ENCODE assay signal across 12 cellular contexts in genomic region chr1:158150512-158150911, GRCh38. TPM values are rescaled to one million over a fixed set of nuclear protein-coding genes. Genes with fewer than 3 reads are reported as not detected.
A peak's percentile ranks its signal among the peaks of the same experiment; 100 is the strongest.
DNase-seq lines count a peak whose midpoint lies in the region; ATAC-seq and TF ChIP-seq lines count a peak whose summit lies in the region.
"Had no signal": no experiment of that assay in that cellular context is flagged by ENCODE, and none has a peak within 500 bp of the region (broad histone marks: within the 10 kb centered on the region; RNA-seq: fewer than 3 reads in every experiment).

No MANE protein-coding gene starts in this region.

- TF ChIP-seq POLR2A in upper lobe of left lung (IDR thresholded peaks at IDR 0.05): peak in 1 of 4 donors; percentile 21

- no peaks in the 10 kb centered on the region for H3K36me3 Mint-ChIP-seq in activated naive CD4-positive, alpha-beta T cell treated with anti-CD3 and anti-CD28 coated beads, Interleukin-2, amount 50 U/mL, for 24 hours
- H3K36me3 Mint-ChIP-seq in activated CD8-positive, alpha-beta T cell treated with anti-CD3 and anti-CD28 coated beads for 36 hours (ENCODE audit: low read depth): no peaks in the 10 kb centered on the region

- H3K27me3 ChIP-seq in lower lobe of right lung (ENCODE audit: low read depth) (no peaks in the 10 kb centered on the region), upper lobe of left lung (no peaks in the 10 kb centered on the region)
- H3K27me3 ChIP-seq: BLaER1 had no signal

- DNase-seq in activated naive CD4-positive, alpha-beta T cell treated with Interleukin-2 at 50 U/mL for 16 hours: no peak
- no peak for DNase-seq in activated CD8-positive, alpha-beta T cell treated with anti-CD3 and anti-CD28 coated beads for 36 hours
- DNase-seq in lower lobe of right lung (no peak), upper lobe of left lung (no peak), NCI-H345 (lab: John Stamatoyannopoulos, UW) (no peak), GDM1 (lab: John Stamatoyannopoulos, UW) (no peak)
- DNase-seq: H9; stimulated activated CD4-positive, alpha-beta T cell treated with anti-CD3 and anti-CD28 coated beads, Interleukin-15, amount 100 ng/mL, for 24 hours had no signal

- no peak for TF ChIP-seq EP300 in upper lobe of left lung (IDR thresholded peaks at IDR 0.05)

- peaks cover 30% of the 10 kb centered on the region for H3K4me1 Mint-ChIP-seq in activated naive CD4-positive, alpha-beta T cell treated with anti-CD3 and anti-CD28 coated beads, Interleukin-2, amount 50 U/mL, for 24 hours
- H3K4me1 Mint-ChIP-seq in activated CD8-positive, alpha-beta T cell treated with anti-CD3 and anti-CD28 coated beads for 36 hours (ENCODE audit: low read depth): peaks cover 24% of the 10 kb centered on the region

- H3K27ac ChIP-seq in lower lobe of right lung: peak overlapping the region; percentile 56
- peak overlapping the region; percentile 67 to 78 (median 76) for H3K27ac ChIP-seq in upper lobe of left lung
- H3K27ac ChIP-seq: BLaER1 had no signal

- H3K4me3 Mint-ChIP-seq in activated naive CD4-positive, alpha-beta T cell treated with anti-CD3 and anti-CD28 coated beads, Interleukin-2, amount 50 U/mL, for 24 hours: peak overlapping the region; percentile 88
- peak overlapping the region; percentile 81 for H3K4me3 Mint-ChIP-seq in activated CD8-positive, alpha-beta T cell treated with anti-CD3 and anti-CD28 coated beads for 36 hours

- ATAC-seq in activated CD8-positive, alpha-beta T cell treated with anti-CD3 and anti-CD28 coated beads for 36 hours: no peak
- peak; percentile 63 to 70 for ATAC-seq in lower lobe of right lung
- peak; percentile 20 to 73 for ATAC-seq in upper lobe of left lung (ENCODE audit: low FRiP score in 2 of 2)
- ATAC-seq in GM19023 (IDR thresholded peaks at IDR 0.05; ENCODE audit: unreplicated experiment): no peak

- WGBS in upper lobe of left lung, 2 donors: 61 to 71% methylated on average over 1 of the region's 1 CpG

- CTCF ChIA-PET in activated CD8-positive, alpha-beta T cell treated with anti-CD3 and anti-CD28 coated beads for 36 hours (lab: Charles Lee): interaction anchor here (2.0 kb wide), 1 partner anchor 33 kb away, joined by 4 read pairs; no protein-coding TSS in a partner anchor

- H3K9me3 Mint-ChIP-seq in activated naive CD4-positive, alpha-beta T cell treated with anti-CD3 and anti-CD28 coated beads, Interleukin-2, amount 50 U/mL, for 24 hours: no peaks in the 10 kb centered on the region
- H3K9me3 Mint-ChIP-seq in activated CD8-positive, alpha-beta T cell treated with anti-CD3 and anti-CD28 coated beads for 36 hours: no peaks in the 10 kb centered on the region

- H3K27ac Mint-ChIP-seq in activated naive CD4-positive, alpha-beta T cell treated with anti-CD3 and anti-CD28 coated beads, Interleukin-2, amount 50 U/mL, for 24 hours: no peak overlapping the region
- peak overlapping the region; percentile 89 for H3K27ac Mint-ChIP-seq in activated CD8-positive, alpha-beta T cell treated with anti-CD3 and anti-CD28 coated beads for 36 hours
- H3K27ac Mint-ChIP-seq: H9 had no signal

- intact Hi-C loops in activated CD8-positive, alpha-beta T cell treated with anti-CD3 and anti-CD28 coated beads for 36 hours (cut with micrococcal nuclease): no loop called here
- intact Hi-C loops in lower lobe of right lung (cut with DNase I): no loop called here

- no peak for TF ChIP-seq CTCF in activated CD8-positive, alpha-beta T cell treated with anti-CD3 and anti-CD28 coated beads for 36 hours (IDR thresholded peaks at IDR 0.05)
- no peak for TF ChIP-seq CTCF in lower lobe of right lung (IDR thresholded peaks at IDR 0.05)
- no peak for TF ChIP-seq CTCF in upper lobe of left lung (IDR thresholded peaks at IDR 0.05)

- no peak overlapping the region for H3K4me3 ChIP-seq in lower lobe of right lung
- no peak overlapping the region for H3K4me3 ChIP-seq in upper lobe of left lung
- H3K4me3 ChIP-seq: BLaER1 had no signal

- H3K36me3 ChIP-seq in lower lobe of right lung: no peaks in the 10 kb centered on the region
- no peaks in the 10 kb centered on the region for H3K36me3 ChIP-seq in upper lobe of left lung
- H3K36me3 ChIP-seq: BLaER1 had no signal

- POLR2A ChIA-PET in activated CD8-positive, alpha-beta T cell treated with anti-CD3 and anti-CD28 coated beads for 36 hours (lab: Charles Lee): no interaction called here

- H3K9me3 ChIP-seq in lower lobe of right lung: no peaks in the 10 kb centered on the region
- H3K9me3 ChIP-seq in upper lobe of left lung: no peaks in the 10 kb centered on the region
- H3K9me3 ChIP-seq: BLaER1 had no signal

- no peaks in the 10 kb centered on the region for H3K27me3 Mint-ChIP-seq in activated naive CD4-positive, alpha-beta T cell treated with anti-CD3 and anti-CD28 coated beads, Interleukin-2, amount 50 U/mL, for 24 hours
- H3K27me3 Mint-ChIP-seq in activated CD8-positive, alpha-beta T cell treated with anti-CD3 and anti-CD28 coated beads for 36 hours: peaks cover 5% of the 10 kb centered on the region

- H3K4me1 ChIP-seq in lower lobe of right lung (peaks cover 23% of the 10 kb centered on the region), upper lobe of left lung (peaks cover 8 to 20% (median 12%) of the 10 kb centered on the region in 4 donors)

RNA-seq across cellular contexts. Expression of gene CD1D, which starts 30.2 kb away (rescaled TPM):
- total RNA-seq in activated CD8-positive, alpha-beta T cell treated with anti-CD3 and anti-CD28 coated beads for 36 hours: not detected
- total RNA-seq in lower lobe of right lung (4.6 TPM), upper lobe of left lung (1 to 10 TPM; 1.0 to 5.2 (median 4.0) TPM)
- total RNA-seq: HT-29 had no signal

Comparison
In these comparisons a context has a peak if more than half of its experiments do, and no peak if none do; other contexts are left out.
1. ATAC-seq: peak in lower lobe of right lung (2 of 2) and upper lobe of left lung (2 of 2); none in activated CD8-positive, alpha-beta T cell treated with anti-CD3 and anti-CD28 coated beads for 36 hours (single experiment) and GM19023 (single experiment).